In genomic region chr6:105992315-105992961, GRCh38 we compare ENCODE assay signal across 1 cellular context.
A peak's percentile ranks its signal among the peaks of the same experiment; 100 is the strongest.
TF ChIP-seq lines count a peak whose summit lies in the region.

No MANE protein-coding gene starts in this region.

TF ChIP-seq in HepG2, 621 proteins besides CTCF, POLR2A, EP300 and RAD21 (continued from another document and continues in another):
- TF ChIP-seq ZNF407 (CRISPR knock-in tag; IDR thresholded peaks at IDR 0.05; ENCODE audit: not compliant biosample characterization) (peak; percentile 79), CAMTA2 (CRISPR knock-in tag; IDR thresholded peaks at IDR 0.05; ENCODE audit: borderline replicate concordance) (no peak), MEIS1 (CRISPR knock-in tag; IDR thresholded peaks at IDR 0.05; ENCODE audit: borderline replicate concordance) (no peak), ZNF574 (CRISPR knock-in tag; IDR thresholded peaks at IDR 0.05) (no peak; the same call in none of the 2 replicates), ZBTB42 (CRISPR knock-in tag; IDR thresholded peaks at IDR 0.05) (peak; percentile 63; the same call in 1 of the 2 replicates), ZNF768 (CRISPR knock-in tag; IDR thresholded peaks at IDR 0.05) (no peak), RELA (CRISPR knock-in tag; IDR thresholded peaks at IDR 0.05) (no peak), ARNTL (CRISPR knock-in tag; IDR thresholded peaks at IDR 0.05) (no peak), CCAR2 (optimal IDR thresholded peaks at IDR 0.05; ENCODE audit: low read depth, low read length) (no peak), ZMYM2 (CRISPR knock-in tag; IDR thresholded peaks at IDR 0.05) (no peak), KDM1A (CRISPR knock-in tag; IDR thresholded peaks at IDR 0.05) (no peak), HNRNPL (IDR thresholded peaks at IDR 0.05; ENCODE audit: low read depth, low read length) (no peak), SMYD3 (CRISPR knock-in tag; IDR thresholded peaks at IDR 0.05) (no peak), NFYB (CRISPR knock-in tag; IDR thresholded peaks at IDR 0.05) (peak; percentile 78), HIC2 (CRISPR knock-in tag; IDR thresholded peaks at IDR 0.05; ENCODE audit: low read depth) (no peak), ZFP36L1 (CRISPR knock-in tag; IDR thresholded peaks at IDR 0.05) (no peak), SAP130 (CRISPR knock-in tag; IDR thresholded peaks at IDR 0.05; ENCODE audit: low read depth) (peak; percentile 17; the same call in 1 of the 2 replicates), ZNF556 (CRISPR knock-in tag; IDR thresholded peaks at IDR 0.05; ENCODE audit: borderline replicate concordance) (no peak), ZNF841 (CRISPR knock-in tag; IDR thresholded peaks at IDR 0.05; ENCODE audit: borderline replicate concordance) (no peak), PLSCR1 (CRISPR knock-in tag; IDR thresholded peaks at IDR 0.05; ENCODE audit: borderline replicate concordance) (no peak), MLXIP (CRISPR knock-in tag; IDR thresholded peaks at IDR 0.05; ENCODE audit: borderline replicate concordance) (no peak), TAF15 (IDR thresholded peaks at IDR 0.05; ENCODE audit: low read depth, low read length, poor library complexity, severe bottlenecking) (no peak), ELF1 (CRISPR knock-in tag; IDR thresholded peaks at IDR 0.05) (0 out of 2 replicates have a peak, but pooled peaks have one; percentile 1), RERE (CRISPR knock-in tag; IDR thresholded peaks at IDR 0.05; ENCODE audit: low read depth) (no peak), ZNF274 (CRISPR knock-in tag; IDR thresholded peaks at IDR 0.05) (no peak)
- TF ChIP-seq, protein P1, sequence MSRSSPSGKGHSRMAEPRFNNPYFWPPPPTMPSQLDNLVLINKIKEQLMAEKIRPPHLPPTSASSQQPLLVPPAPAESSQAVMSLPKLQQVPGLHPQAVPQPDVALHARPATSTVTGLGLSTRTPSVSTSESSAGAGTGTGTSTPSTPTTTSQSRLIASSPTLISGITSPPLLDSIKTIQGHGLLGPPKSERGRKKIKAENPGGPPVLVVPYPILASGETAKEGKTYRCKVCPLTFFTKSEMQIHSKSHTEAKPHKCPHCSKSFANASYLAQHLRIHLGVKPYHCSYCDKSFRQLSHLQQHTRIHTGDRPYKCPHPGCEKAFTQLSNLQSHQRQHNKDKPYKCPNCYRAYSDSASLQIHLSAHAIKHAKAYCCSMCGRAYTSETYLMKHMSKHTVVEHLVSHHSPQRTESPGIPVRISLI (CRISPR knock-in tag; IDR thresholded peaks at IDR 0.05; ENCODE audit: borderline replicate concordance): no peak
- TF ChIP-seq, protein P2, sequence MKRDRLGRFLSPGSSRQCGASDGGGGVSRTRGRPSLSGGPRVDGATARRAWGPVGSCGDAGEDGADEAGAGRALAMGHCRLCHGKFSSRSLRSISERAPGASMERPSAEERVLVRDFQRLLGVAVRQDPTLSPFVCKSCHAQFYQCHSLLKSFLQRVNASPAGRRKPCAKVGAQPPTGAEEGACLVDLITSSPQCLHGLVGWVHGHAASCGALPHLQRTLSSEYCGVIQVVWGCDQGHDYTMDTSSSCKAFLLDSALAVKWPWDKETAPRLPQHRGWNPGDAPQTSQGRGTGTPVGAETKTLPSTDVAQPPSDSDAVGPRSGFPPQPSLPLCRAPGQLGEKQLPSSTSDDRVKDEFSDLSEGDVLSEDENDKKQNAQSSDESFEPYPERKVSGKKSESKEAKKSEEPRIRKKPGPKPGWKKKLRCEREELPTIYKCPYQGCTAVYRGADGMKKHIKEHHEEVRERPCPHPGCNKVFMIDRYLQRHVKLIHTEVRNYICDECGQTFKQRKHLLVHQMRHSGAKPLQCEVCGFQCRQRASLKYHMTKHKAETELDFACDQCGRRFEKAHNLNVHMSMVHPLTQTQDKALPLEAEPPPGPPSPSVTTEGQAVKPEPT (CRISPR knock-in tag; IDR thresholded peaks at IDR 0.05; ENCODE audit: low read depth): no peak
- TF ChIP-seq, protein P3, sequence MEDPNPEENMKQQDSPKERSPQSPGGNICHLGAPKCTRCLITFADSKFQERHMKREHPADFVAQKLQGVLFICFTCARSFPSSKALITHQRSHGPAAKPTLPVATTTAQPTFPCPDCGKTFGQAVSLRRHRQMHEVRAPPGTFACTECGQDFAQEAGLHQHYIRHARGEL (CRISPR knock-in tag; IDR thresholded peaks at IDR 0.05): no peak
